In genomic region chr3:149969110-149969944, GRCh38 we compare ENCODE assay signal across 8 cellular contexts. TPM values are rescaled to one million over a fixed set of nuclear protein-coding genes. Genes with fewer than 3 reads are reported as not detected.
DNase-seq lines count a peak whose midpoint lies in the region; ATAC-seq, FAIRE-seq and TF ChIP-seq lines count a peak whose summit lies in the region.

No MANE protein-coding gene starts in this region.

- H2AFZ ChIP-seq in OCI-LY1 (ENCODE audit: low read length): no peak overlapping the region

- peaks cover 43% of the 10 kb centered on the region for H3K27me3 Mint-ChIP-seq in CD4-positive, CD25-positive, alpha-beta regulatory T cell
- H3K27me3 Mint-ChIP-seq in chondrocyte (ENCODE audit: low read depth): no peaks in the 10 kb centered on the region
- H3K27me3 Mint-ChIP-seq in stimulated activated memory B cell treated with anti-CD40 and anti-IgM and Interleukin-4, amounts not matched to agents 10 μg/mL and 1 μg/mL and 100 μg/mL, for 72 hours: peaks cover 13% of the 10 kb centered on the region

- no peaks in the 10 kb centered on the region for H3K9me3 ChIP-seq in CD4-positive, CD25-positive, alpha-beta regulatory T cell (ENCODE audit: control insufficient read depth in 2 of 2, low read length in 2 of 2)
- H3K9me3 ChIP-seq in OCI-LY1 (ENCODE audit: low read length): no peaks in the 10 kb centered on the region

- TF ChIP-seq POLR2A in GM12892 (IDR thresholded peaks at IDR 0.05; ENCODE audit: low read depth, low read length): no peak

- ATAC-seq in CD4-positive, CD25-positive, alpha-beta regulatory T cell (ENCODE audit: low read depth in 2 of 2): no peak
- peak; percentile 0 for ATAC-seq in HG02884 (IDR thresholded peaks at IDR 0.05; ENCODE audit: unreplicated experiment)
- no peak for ATAC-seq in stimulated activated memory B cell treated with anti-CD40 and anti-IgM and Interleukin-4, amounts not matched to agents 10 μg/mL and 1 μg/mL and 100 μg/mL, for 72 hours

- H3K9me3 Mint-ChIP-seq in CD4-positive, CD25-positive, alpha-beta regulatory T cell: peaks cover 0 to 4% (median 0%) of the 10 kb centered on the region in 7 donors
- peaks cover under 1% of the 10 kb centered on the region for H3K9me3 Mint-ChIP-seq in chondrocyte (ENCODE audit: low read depth)
- no peaks in the 10 kb centered on the region for H3K9me3 Mint-ChIP-seq in stimulated activated memory B cell treated with anti-CD40 and anti-IgM and Interleukin-4, amounts not matched to agents 10 μg/mL and 1 μg/mL and 100 μg/mL, for 72 hours

- TF ChIP-seq CTCF in OCI-LY1 (IDR thresholded peaks at IDR 0.05; ENCODE audit: low read length): no peak
- TF ChIP-seq CTCF in chondrocyte (IDR thresholded peaks at IDR 0.05): peak; percentile 64

- H3K4me3 ChIP-seq in CD4-positive, CD25-positive, alpha-beta regulatory T cell (ENCODE audit: low read depth, low read length): peak overlapping the region; percentile 68
- peak overlapping the region; percentile 91 for H3K4me3 ChIP-seq in OCI-LY1 (ENCODE audit: low read depth, low read length, poor library complexity, severe bottlenecking)

- no peaks in the 10 kb centered on the region for H3K9me2 ChIP-seq in OCI-LY1 (ENCODE audit: low read depth, low read length)

- FAIRE-seq in GM12892 (lab: Jason Lieb, UNC): no peak

- peaks cover 17% of the 10 kb centered on the region for H3K27me3 ChIP-seq in CD4-positive, CD25-positive, alpha-beta regulatory T cell (ENCODE audit: control insufficient read depth, insufficient read depth, low read length)
- no peaks in the 10 kb centered on the region for H3K27me3 ChIP-seq in OCI-LY1 (ENCODE audit: insufficient read depth, low read length)

- no peaks in the 10 kb centered on the region for H3K36me3 Mint-ChIP-seq in CD4-positive, CD25-positive, alpha-beta regulatory T cell
- H3K36me3 Mint-ChIP-seq in chondrocyte (ENCODE audit: low read depth): peaks cover 20% of the 10 kb centered on the region
- no peaks in the 10 kb centered on the region for H3K36me3 Mint-ChIP-seq in stimulated activated memory B cell treated with anti-CD40 and anti-IgM and Interleukin-4, amounts not matched to agents 10 μg/mL and 1 μg/mL and 100 μg/mL, for 72 hours

- H3K79me2 ChIP-seq in OCI-LY1 (ENCODE audit: insufficient read depth, low read length): no peaks in the 10 kb centered on the region

- H3K4me1 ChIP-seq in CD4-positive, CD25-positive, alpha-beta regulatory T cell (ENCODE audit: control insufficient read depth, insufficient read depth, low read length, poor library complexity, severe bottlenecking): peaks cover 18% of the 10 kb centered on the region
- H3K4me1 ChIP-seq in OCI-LY1 (ENCODE audit: insufficient read depth, low read length, severe bottlenecking): peaks cover 32% of the 10 kb centered on the region

- no peaks in the 10 kb centered on the region for H4K20me1 ChIP-seq in OCI-LY1 (ENCODE audit: insufficient read depth, low read length)

- peaks cover 5 to 19% (median 14%) of the 10 kb centered on the region in 4 donors for H3K4me1 Mint-ChIP-seq in CD4-positive, CD25-positive, alpha-beta regulatory T cell
- H3K4me1 Mint-ChIP-seq in chondrocyte (ENCODE audit: low read depth): peaks cover 59% of the 10 kb centered on the region
- H3K4me1 Mint-ChIP-seq in stimulated activated memory B cell treated with anti-CD40 and anti-IgM and Interleukin-4, amounts not matched to agents 10 μg/mL and 1 μg/mL and 100 μg/mL, for 72 hours: peaks cover 23% of the 10 kb centered on the region

- no peaks in the 10 kb centered on the region for H3K36me3 ChIP-seq in CD4-positive, CD25-positive, alpha-beta regulatory T cell (ENCODE audit: control insufficient read depth, insufficient read depth, low read length)
- peaks cover 17% of the 10 kb centered on the region; the same call in 1 of the 2 replicates for H3K36me3 ChIP-seq in OCI-LY1 (ENCODE audit: insufficient read depth, low read length)

- peak overlapping the region; percentile 41 to 86 (median 72) for H3K27ac Mint-ChIP-seq in CD4-positive, CD25-positive, alpha-beta regulatory T cell
- H3K27ac Mint-ChIP-seq in chondrocyte (ENCODE audit: unreplicated experiment): peak overlapping the region; percentile 99
- no peak overlapping the region for H3K27ac Mint-ChIP-seq in stimulated activated memory B cell treated with anti-CD40 and anti-IgM and Interleukin-4, amounts not matched to agents 10 μg/mL and 1 μg/mL and 100 μg/mL, for 72 hours

- peak overlapping the region; percentile 73 for H3K4me2 ChIP-seq in OCI-LY1 (ENCODE audit: low read length)

- peak overlapping the region; percentile 85; the same call in 1 of the 2 replicates for H3K9ac ChIP-seq in OCI-LY1 (ENCODE audit: low read length)

- peak overlapping the region; percentile 92 to 94 (median 93) for H3K4me3 Mint-ChIP-seq in CD4-positive, CD25-positive, alpha-beta regulatory T cell
- H3K4me3 Mint-ChIP-seq in chondrocyte (ENCODE audit: unreplicated experiment): peak overlapping the region; percentile 83
- peak overlapping the region; percentile 80 for H3K4me3 Mint-ChIP-seq in stimulated activated memory B cell treated with anti-CD40 and anti-IgM and Interleukin-4, amounts not matched to agents 10 μg/mL and 1 μg/mL and 100 μg/mL, for 72 hours

- H3K27ac ChIP-seq in CD4-positive, CD25-positive, alpha-beta regulatory T cell (ENCODE audit: insufficient read depth, low read length, poor library complexity, severe bottlenecking): no peak overlapping the region
- no peak overlapping the region for H3K27ac ChIP-seq in OCI-LY1 (ENCODE audit: low read depth, low read length, poor library complexity, severe bottlenecking)

- H3F3A ChIP-seq in OCI-LY1 (ENCODE audit: insufficient read depth, low read length): no peaks in the 10 kb centered on the region

- no peak for DNase-seq in CD4-positive, CD25-positive, alpha-beta regulatory T cell
- DNase-seq in chondrocyte (ENCODE audit: low spot score) (no peak), kidney glomerular epithelial cell (lab: John Stamatoyannopoulos, UW) (peak; percentile 87), GM12892 (ENCODE audit: insufficient read length) (no peak)
- no peak for DNase-seq in activated CD4-positive, alpha-beta T cell treated with anti-CD3 and anti-CD28 coated beads, Interleukin-2, amount 50 U/mL, for 1 hour

RNA-seq across cellular contexts. Expression of gene PFN2, which starts 1.4 kb away (rescaled TPM):
- 3.3 TPM for total RNA-seq in CD4-positive, CD25-positive, alpha-beta regulatory T cell
- polyA plus RNA-seq in CD4-positive, CD25-positive, alpha-beta regulatory T cell: 1 to 10 TPM; 2.2 to 4.1 (median 3.3) TPM
- total RNA-seq in chondrocyte: 430 to 447 TPM (median 437 TPM) in 3 replicates
- polyA plus RNA-seq in GM12892 (2012; ENCODE audit: missing spikeins): 11.6 TPM

Comparison
In these comparisons a context has a peak if more than half of its experiments do, and no peak if none do; other contexts are left out.
1. RNA of gene PFN2, which starts 1.4 kb away (total RNA-seq): 430 to 447 TPM in chondrocyte; 3.3 TPM in CD4-positive, CD25-positive, alpha-beta regulatory T cell (single experiment); every median in the first group is over 100 times any median in the second.
2. Peak in every context shown above with its lines, with median percentiles within 50 percentile points of each other: H3K4me3 Mint-ChIP-seq.